ENCODE assay signal across 17 cellular contexts in the genomic region with DNA sequence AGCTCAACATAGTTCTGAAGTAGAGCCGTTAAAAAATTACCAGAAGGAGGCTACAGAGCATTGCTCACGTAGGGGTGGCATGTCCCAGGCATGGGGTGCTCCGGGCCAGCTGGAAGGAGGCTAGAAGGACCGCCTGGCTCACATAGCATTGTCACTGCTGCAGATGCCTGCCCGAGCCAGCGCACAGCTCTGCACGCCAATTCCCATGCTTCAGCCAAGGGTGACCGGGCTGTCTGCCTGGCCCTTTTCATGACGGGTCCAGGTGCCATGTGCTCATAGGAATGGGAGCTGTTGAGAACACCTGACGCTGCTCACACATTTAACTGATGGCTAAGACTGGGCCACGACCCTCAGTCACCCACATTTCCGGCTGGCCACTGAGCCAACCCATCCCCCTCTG.
DNase-seq lines count a peak whose midpoint lies in the region; ATAC-seq and TF ChIP-seq lines count a peak whose summit lies in the region.
"Had no signal": no experiment of that assay in that cellular context is flagged by ENCODE, and none has a peak within 500 bp of the region (broad histone marks: within the 10 kb centered on the region; RNA-seq: fewer than 3 reads in every experiment).

No MANE protein-coding gene starts in this region.

- peaks cover 11% of the 10 kb centered on the region; the same call in 2 of the 3 replicates for H3K9me3 Mint-ChIP-seq in GM23338
- H3K9me3 Mint-ChIP-seq in type B pancreatic cell, result no peaks in the 10 kb centered on the region

- peaks cover 5% of the 10 kb centered on the region; the same call in 1 of the 2 replicates for H3F3A ChIP-seq in GM23338 (replicated peaks; ENCODE audit: low read depth)

- H3K4me3 ChIP-seq in GM23338 (peak overlapping the region; percentile 18), mucosa of rectum (ENCODE audit: low read length in 2 of 2) (no peak overlapping the region)
- H3K4me3 ChIP-seq: GM23248, SJSA1 had no signal

- H3K4me1 ChIP-seq in GM23338 (ENCODE audit: insufficient read depth) (peaks cover 53% of the 10 kb centered on the region), mucosa of rectum (ENCODE audit: control insufficient read depth in 2 of 2, insufficient read depth in 2 of 2, low read length in 2 of 2) (no peaks in the 10 kb centered on the region)

- H3K36me3 ChIP-seq in GM23338 (ENCODE audit: insufficient read depth) (no peaks in the 10 kb centered on the region), mucosa of rectum (ENCODE audit: control insufficient read depth in 2 of 2, insufficient read depth in 2 of 2, low read length in 2 of 2) (no peaks in the 10 kb centered on the region)
- H3K36me3 ChIP-seq: SJSA1 had no signal

- H3K4me3 Mint-ChIP-seq in GM23338 (no peak overlapping the region), type B pancreatic cell (no peak overlapping the region)

- no peaks in the 10 kb centered on the region for H4K20me1 ChIP-seq in GM23338 (replicated peaks; ENCODE audit: insufficient read depth)

- peaks cover 41% of the 10 kb centered on the region for H3K27me3 ChIP-seq in GM23338 (ENCODE audit: insufficient read depth)
- peaks cover 2 to 3% of the 10 kb centered on the region in 2 donors for H3K27me3 ChIP-seq in mucosa of rectum (ENCODE audit: control insufficient read depth in 2 of 2, insufficient read depth in 2 of 2, low read length in 2 of 2)
- H3K27me3 ChIP-seq: SJSA1 had no signal

- 0 out of 2 replicates have a peak, but pooled peaks cover 3% of the 10 kb centered on the region for H3K9me2 ChIP-seq in GM23338 (ENCODE audit: insufficient read depth)

- H3K9ac ChIP-seq in mucosa of rectum (ENCODE audit: low read depth in 1 of 2, low read length in 2 of 2), result no peak overlapping the region
- H3K9ac ChIP-seq: GM23248 had no signal

- no peaks in the 10 kb centered on the region for H3K9me3 ChIP-seq in mucosa of rectum (ENCODE audit: control insufficient read depth in 2 of 2, low read length in 2 of 2)
- H3K9me3 ChIP-seq: SJSA1 had no signal

- H2AFZ ChIP-seq in GM23338, result no peak overlapping the region
- H2AFZ ChIP-seq: GM23248 had no signal

- ATAC-seq in GM23338, result no peak; the same call in 2 of the 3 replicates

- no peaks in the 10 kb centered on the region for H3K79me2 ChIP-seq in GM23338 (replicated peaks; ENCODE audit: insufficient read depth)

- DNase-seq in GM23338 (ENCODE audit: low spot score) (no peak), ecto neural progenitor cell (ENCODE audit: low spot score) (peak; percentile 46), type B pancreatic cell (ENCODE audit: extremely low spot score, unreplicated experiment) (peak; percentile 54), DMS53 treated with DMSO at 0.1 percent for 48 hours (lab: John Stamatoyannopoulos, UW; ENCODE audit: unreplicated experiment) (no peak), cerebellar cortex (ENCODE audit: low spot score) (no peak)
- no peak for DNase-seq in stimulated activated CD4-positive, alpha-beta T cell treated with anti-CD3 and anti-CD28 coated beads, Interleukin-12 subunit alpha, Interleukin-12 subunit beta, amount 100 ng/mL, for 4 hours
- DNase-seq: GM23248, HCEC 1CT, KG1, MM.1S, NCI-H2029, NCI-H446 treated with DMSO at 0.1 percent for 48 hours, NCI-H526, Right ventricle myocardium superior, RPMI8226 had no signal

- TF ChIP-seq CTCF in GM23338 (conservative IDR thresholded peaks at IDR 0.05; ENCODE audit: low read depth in 2 of 2) (no peak), type B pancreatic cell (conservative IDR thresholded peaks at IDR 0.05) (no peak)

- H3K27ac ChIP-seq in GM23338 (ENCODE audit: low read depth) (no peak overlapping the region), mucosa of rectum (ENCODE audit: low read depth in 2 of 2, low read length in 2 of 2) (peak overlapping the region; percentile 10 to 58)
- H3K27ac ChIP-seq: GM23248, SJSA1 had no signal

- H3K36me3 Mint-ChIP-seq in GM23338 (ENCODE audit: low read depth), result peaks cover 6% of the 10 kb centered on the region
- H3K36me3 Mint-ChIP-seq in type B pancreatic cell, result no peaks in the 10 kb centered on the region

- H3K4me2 ChIP-seq in GM23338, result peak overlapping the region; percentile 69

- H3K27ac Mint-ChIP-seq in GM23338 (no peak overlapping the region), type B pancreatic cell (no peak overlapping the region)

- H3K4me1 Mint-ChIP-seq in GM23338, result peaks cover 56% of the 10 kb centered on the region
- no peaks in the 10 kb centered on the region for H3K4me1 Mint-ChIP-seq in type B pancreatic cell (ENCODE audit: unreplicated experiment)

- H3K27me3 Mint-ChIP-seq in GM23338 (ENCODE audit: insufficient read depth, low read depth, poor library complexity), result peaks cover 45% of the 10 kb centered on the region
- peaks cover 93% of the 10 kb centered on the region for H3K27me3 Mint-ChIP-seq in type B pancreatic cell

TF ChIP-seq in GM23338, 12 proteins besides CTCF, POLR2A, EP300 and RAD21 (continues in another document):
- TF ChIP-seq ZNF114 (CRISPR knock-in tag; IDR thresholded peaks at IDR 0.05) (no peak), EZH2phosphoT487 (IDR thresholded peaks at IDR 0.05; ENCODE audit: unreplicated experiment) (no peak), NANOG (IDR thresholded peaks at IDR 0.05; ENCODE audit: borderline replicate concordance) (no peak), JUNB (IDR thresholded peaks at IDR 0.05; ENCODE audit: unreplicated experiment) (no peak), POLR2AphosphoS5 (IDR thresholded peaks at IDR 0.05; ENCODE audit: low read depth) (no peak), STAT1 (IDR thresholded peaks at IDR 0.05; ENCODE audit: unreplicated experiment) (no peak)
- TF ChIP-seq, protein P1, sequence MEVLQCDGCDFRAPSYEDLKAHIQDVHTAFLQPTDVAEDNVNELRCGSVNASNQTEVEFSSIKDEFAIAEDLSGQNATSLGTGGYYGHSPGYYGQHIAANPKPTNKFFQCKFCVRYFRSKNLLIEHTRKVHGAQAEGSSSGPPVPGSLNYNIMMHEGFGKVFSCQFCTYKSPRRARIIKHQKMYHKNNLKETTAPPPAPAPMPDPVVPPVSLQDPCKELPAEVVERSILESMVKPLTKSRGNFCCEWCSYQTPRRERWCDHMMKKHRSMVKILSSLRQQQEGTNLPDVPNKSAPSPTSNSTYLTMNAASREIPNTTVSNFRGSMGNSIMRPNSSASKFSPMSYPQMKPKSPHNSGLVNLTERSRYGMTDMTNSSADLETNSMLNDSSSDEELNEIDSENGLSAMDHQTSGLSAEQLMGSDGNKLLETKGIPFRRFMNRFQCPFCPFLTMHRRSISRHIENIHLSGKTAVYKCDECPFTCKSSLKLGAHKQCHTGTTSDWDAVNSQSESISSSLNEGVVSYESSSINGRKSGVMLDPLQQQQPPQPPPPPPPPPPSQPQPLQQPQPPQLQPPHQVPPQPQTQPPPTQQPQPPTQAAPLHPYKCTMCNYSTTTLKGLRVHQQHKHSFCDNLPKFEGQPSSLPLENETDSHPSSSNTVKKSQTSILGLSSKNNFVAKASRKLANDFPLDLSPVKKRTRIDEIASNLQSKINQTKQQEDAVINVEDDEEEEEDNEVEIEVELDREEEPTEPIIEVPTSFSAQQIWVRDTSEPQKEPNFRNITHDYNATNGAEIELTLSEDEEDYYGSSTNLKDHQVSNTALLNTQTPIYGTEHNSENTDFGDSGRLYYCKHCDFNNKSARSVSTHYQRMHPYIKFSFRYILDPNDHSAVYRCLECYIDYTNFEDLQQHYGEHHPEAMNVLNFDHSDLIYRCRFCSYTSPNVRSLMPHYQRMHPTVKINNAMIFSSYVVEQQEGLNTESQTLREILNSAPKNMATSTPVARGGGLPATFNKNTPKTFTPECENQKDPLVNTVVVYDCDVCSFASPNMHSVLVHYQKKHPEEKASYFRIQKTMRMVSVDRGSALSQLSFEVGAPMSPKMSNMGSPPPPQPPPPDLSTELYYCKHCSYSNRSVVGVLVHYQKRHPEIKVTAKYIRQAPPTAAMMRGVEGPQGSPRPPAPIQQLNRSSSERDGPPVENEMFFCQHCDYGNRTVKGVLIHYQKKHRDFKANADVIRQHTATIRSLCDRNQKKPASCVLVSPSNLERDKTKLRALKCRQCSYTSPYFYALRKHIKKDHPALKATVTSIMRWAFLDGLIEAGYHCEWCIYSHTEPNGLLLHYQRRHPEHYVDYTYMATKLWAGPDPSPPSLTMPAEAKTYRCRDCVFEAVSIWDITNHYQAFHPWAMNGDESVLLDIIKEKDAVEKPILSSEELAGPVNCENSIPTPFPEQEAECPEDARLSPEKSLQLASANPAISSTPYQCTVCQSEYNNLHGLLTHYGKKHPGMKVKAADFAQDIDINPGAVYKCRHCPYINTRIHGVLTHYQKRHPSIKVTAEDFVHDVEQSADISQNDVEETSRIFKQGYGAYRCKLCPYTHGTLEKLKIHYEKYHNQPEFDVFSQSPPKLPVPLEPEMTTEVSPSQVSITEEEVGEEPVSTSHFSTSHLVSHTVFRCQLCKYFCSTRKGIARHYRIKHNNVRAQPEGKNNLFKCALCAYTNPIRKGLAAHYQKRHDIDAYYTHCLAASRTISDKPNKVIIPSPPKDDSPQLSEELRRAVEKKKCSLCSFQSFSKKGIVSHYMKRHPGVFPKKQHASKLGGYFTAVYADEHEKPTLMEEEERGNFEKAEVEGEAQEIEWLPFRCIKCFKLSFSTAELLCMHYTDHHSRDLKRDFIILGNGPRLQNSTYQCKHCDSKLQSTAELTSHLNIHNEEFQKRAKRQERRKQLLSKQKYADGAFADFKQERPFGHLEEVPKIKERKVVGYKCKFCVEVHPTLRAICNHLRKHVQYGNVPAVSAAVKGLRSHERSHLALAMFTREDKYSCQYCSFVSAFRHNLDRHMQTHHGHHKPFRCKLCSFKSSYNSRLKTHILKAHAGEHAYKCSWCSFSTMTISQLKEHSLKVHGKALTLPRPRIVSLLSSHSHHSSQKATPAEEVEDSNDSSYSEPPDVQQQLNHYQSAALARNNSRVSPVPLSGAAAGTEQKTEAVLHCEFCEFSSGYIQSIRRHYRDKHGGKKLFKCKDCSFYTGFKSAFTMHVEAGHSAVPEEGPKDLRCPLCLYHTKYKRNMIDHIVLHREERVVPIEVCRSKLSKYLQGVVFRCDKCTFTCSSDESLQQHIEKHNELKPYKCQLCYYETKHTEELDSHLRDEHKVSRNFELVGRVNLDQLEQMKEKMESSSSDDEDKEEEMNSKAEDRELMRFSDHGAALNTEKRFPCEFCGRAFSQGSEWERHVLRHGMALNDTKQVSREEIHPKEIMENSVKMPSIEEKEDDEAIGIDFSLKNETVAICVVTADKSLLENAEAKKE (CRISPR knock-in tag; IDR thresholded peaks at IDR 0.05), result no peak

Comparison
In these comparisons a context has a peak if more than half of its experiments do, and no peak if none do; other contexts are left out.
1. DNase-seq: peak in ecto neural progenitor cell (single experiment) and type B pancreatic cell (single experiment); none in GM23338 (single experiment), DMS53 treated with DMSO at 0.1 percent for 48 hours (single experiment), cerebellar cortex (single experiment) and stimulated activated CD4-positive, alpha-beta T cell treated with anti-CD3 and anti-CD28 coated beads, Interleukin-12 subunit alpha, Interleukin-12 subunit beta, amount 100 ng/mL, for 4 hours (single experiment).